In genomic region chr7:37732253-37732652, GRCh38 we compare ENCODE assay signal across 8 cellular contexts. TPM values are rescaled to one million over a fixed set of nuclear protein-coding genes. Genes with fewer than 3 reads are reported as not detected.
DNase-seq lines count a peak whose midpoint lies in the region; ATAC-seq and TF ChIP-seq lines count a peak whose summit lies in the region.

No MANE protein-coding gene starts in this region.

- peak; percentile 39 for DNase-seq in RPMI8226
- DNase-seq in germinal center (ENCODE audit: low spot score) = peak; percentile 50
- DNase-seq in psoas muscle = peak; percentile 32 to 56
- no peak for DNase-seq in effector CD8-positive, alpha-beta T cell (lab: John Stamatoyannopoulos, UW)
- DNase-seq in activated naive CD4-positive, alpha-beta T cell treated with anti-CD3 and anti-CD28 coated beads, Interleukin-2, amount 50 U/mL, for 16 hours = no peak

- H3K27ac ChIP-seq in C4-2B = no peak overlapping the region
- H3K27ac ChIP-seq in psoas muscle = no peak overlapping the region

- 21 to 27% (median 25%) methylated on average over 3 of the region's 3 CpGs for WGBS in psoas muscle, 3 donors

- H3K27me3 ChIP-seq in psoas muscle (ENCODE audit: insufficient read depth in 3 of 3, low read length in 2 of 3) = no peaks in the 10 kb centered on the region

- no peaks in the 10 kb centered on the region for H3K4me1 ChIP-seq in psoas muscle

- ATAC-seq in GM18861 (IDR thresholded peaks at IDR 0.05; ENCODE audit: unreplicated experiment) (peak; percentile 67), HG03139 (IDR thresholded peaks at IDR 0.05; ENCODE audit: unreplicated experiment) (peak; percentile 87), psoas muscle (peak; percentile 37 to 74 (median 55))

- H3K4me3 ChIP-seq in psoas muscle = no peak overlapping the region

- H3K9me3 ChIP-seq in psoas muscle = no peaks in the 10 kb centered on the region

- H3K36me3 ChIP-seq in psoas muscle (ENCODE audit: insufficient read depth in 1 of 2, low read depth in 1 of 2) = no peaks in the 10 kb centered on the region

- intact Hi-C loops in psoas muscle (cut with DNase I) = no loop called here

- TF ChIP-seq CTCF in C4-2B (conservative IDR thresholded peaks at IDR 0.05) (peak; percentile 79), psoas muscle (IDR thresholded peaks at IDR 0.05) (peak; percentile 18)

RNA-seq across cellular contexts. Expression of gene GPR141, which starts 48.7 kb away (rescaled TPM):
- total RNA-seq in psoas muscle = not detected
- not detected for polyA plus RNA-seq in psoas muscle

Comparison
In these comparisons a context has a peak if more than half of its experiments do, and no peak if none do; other contexts are left out.
1. DNase-seq: peak in RPMI8226 (single experiment), germinal center (single experiment) and psoas muscle (2 of 2); none in effector CD8-positive, alpha-beta T cell (single experiment) and activated naive CD4-positive, alpha-beta T cell treated with anti-CD3 and anti-CD28 coated beads, Interleukin-2, amount 50 U/mL, for 16 hours (single experiment).
2. Peak in every context shown above with its lines, with median percentiles within 50 percentile points of each other: ATAC-seq.